ENCODE assay signal across 13 cellular contexts in genomic region chr17:80783461-80783860, GRCh38.
A peak's percentile ranks its signal among the peaks of the same experiment; 100 is the strongest.
DNase-seq lines count a peak whose midpoint lies in the region; ATAC-seq and TF ChIP-seq lines count a peak whose summit lies in the region.
"Had no signal": no experiment of that assay in that cellular context is flagged by ENCODE, and none has a peak within 500 bp of the region (broad histone marks: within the 10 kb centered on the region; RNA-seq: fewer than 3 reads in every experiment).

No MANE protein-coding gene starts in this region.

- peaks cover 91% of the 10 kb centered on the region for H3K4me1 Mint-ChIP-seq in activated CD4-positive, alpha-beta memory T cell treated with anti-CD3 and anti-CD28 coated beads, Interleukin-2, amount 10 ng/mL, durations not matched to agents 7 days and 5 days

- peak overlapping the region; percentile 38 for H3K27ac ChIP-seq in hepatocyte
- H3K27ac ChIP-seq in transverse colon, result peak overlapping the region; percentile 33 to 77 (median 57)
- H3K27ac ChIP-seq in A673 (ENCODE audit: low read depth, low read length, poor library complexity, severe bottlenecking), result no peak overlapping the region
- H3K27ac ChIP-seq: ovary, upper lobe of right lung had no signal

- H3K9me2 ChIP-seq in hepatocyte (replicated peaks; ENCODE audit: insufficient read depth), result no peaks in the 10 kb centered on the region

- H3K4me3 ChIP-seq in hepatocyte, result no peak overlapping the region
- H3K4me3 ChIP-seq in transverse colon, result no peak overlapping the region
- H3K4me3 ChIP-seq in A673 (ENCODE audit: low read depth, low read length, poor library complexity, severe bottlenecking), result no peak overlapping the region
- H3K4me3 ChIP-seq: ovary, upper lobe of right lung had no signal

- H4K20me1 ChIP-seq in hepatocyte (ENCODE audit: insufficient read depth, poor library complexity, severe bottlenecking), result no peaks in the 10 kb centered on the region

- peak; percentile 43 for DNase-seq in activated effector memory CD4-positive, alpha-beta T cell treated with anti-CD3 and anti-CD28 coated beads, Interleukin-2, amount 50 U/mL, for 16 hours
- no peak for DNase-seq in activated effector memory CD4-positive, alpha-beta T cell treated with Interleukin-2 at 50 U/mL for 16 hours
- DNase-seq in activated CD4-positive, alpha-beta memory T cell treated with anti-CD3 and anti-CD28 coated beads, Interleukin-2, amount 10 ng/mL, durations not matched to agents 7 days and 5 days, result no peak
- DNase-seq in hepatocyte (ENCODE audit: low spot score), result no peak
- no peak for DNase-seq in transverse colon
- DNase-seq in A673 (ENCODE audit: low spot score), result no peak
- DNase-seq: activated gamma-delta T cell, DMS53, ovary, upper lobe of right lung had no signal

- H3K9me3 Mint-ChIP-seq in activated CD4-positive, alpha-beta memory T cell treated with anti-CD3 and anti-CD28 coated beads, Interleukin-2, amount 10 ng/mL, durations not matched to agents 7 days and 5 days, result peaks cover 12% of the 10 kb centered on the region
- H3K9me3 Mint-ChIP-seq: WTC11 had no signal

- TF ChIP-seq EP300 in transverse colon (IDR thresholded peaks at IDR 0.05; ENCODE audit: low read depth), result no peak

- no peak overlapping the region for H2AFZ ChIP-seq in hepatocyte

- 91% methylated on average over 7 of the region's 7 CpGs for WGBS in hepatocyte (ENCODE audit: low lambda C conversion rate, missing lambda C conversion rate)
- 81 to 87% methylated on average over 3 to 7 of the region's 7 CpGs for WGBS in transverse colon (ENCODE audit: low coverage in 1 of 2), 2 donors

- TF ChIP-seq CTCF in hepatocyte (IDR thresholded peaks at IDR 0.05; ENCODE audit: poor library complexity) (no peak), transverse colon (IDR thresholded peaks at IDR 0.05) (no peak), A673 (conservative IDR thresholded peaks at IDR 0.05; ENCODE audit: low read depth, low read length) (no peak)

- H3K36me3 ChIP-seq in hepatocyte (replicated peaks; ENCODE audit: insufficient read depth, low read depth) (no peaks in the 10 kb centered on the region), transverse colon (no peaks in the 10 kb centered on the region), A673 (ENCODE audit: insufficient read depth, low read length, poor library complexity, severe bottlenecking) (no peaks in the 10 kb centered on the region)
- H3K36me3 ChIP-seq: ovary, upper lobe of right lung had no signal

- H3K27me3 ChIP-seq in hepatocyte, result no peaks in the 10 kb centered on the region
- H3K27me3 ChIP-seq in transverse colon, result no peaks in the 10 kb centered on the region
- no peaks in the 10 kb centered on the region for H3K27me3 ChIP-seq in A673 (replicated peaks; ENCODE audit: insufficient read depth, low read depth, low read length, poor library complexity)
- H3K27me3 ChIP-seq: ovary, upper lobe of right lung had no signal

- no peak for TF ChIP-seq POLR2A in transverse colon (IDR thresholded peaks at IDR 0.05)

- H3K36me3 Mint-ChIP-seq in activated CD4-positive, alpha-beta memory T cell treated with anti-CD3 and anti-CD28 coated beads, Interleukin-2, amount 10 ng/mL, durations not matched to agents 7 days and 5 days (ENCODE audit: low read depth), result peaks cover 41% of the 10 kb centered on the region
- H3K36me3 Mint-ChIP-seq: WTC11 had no signal

- POLR2A ChIA-PET in activated CD4-positive, alpha-beta memory T cell treated with anti-CD3 and anti-CD28 coated beads, Interleukin-2, amount 10 ng/mL, durations not matched to agents 7 days and 5 days (lab: Charles Lee), result interaction anchor here (1.0 to 6.0 kb wide), 14 partner anchors 8 to 115 kb away, joined by 3 to 68 read pairs (median 5); no protein-coding TSS in a partner anchor
- POLR2A ChIA-PET in A673 (lab: Charles Lee; ENCODE audit: low non-redundant PET), result no interaction called here

- H3K79me2 ChIP-seq in hepatocyte, result peaks cover 5% of the 10 kb centered on the region

- H3K4me1 ChIP-seq in hepatocyte (ENCODE audit: insufficient read depth) (peaks cover 19% of the 10 kb centered on the region), transverse colon (peaks cover 0 to 38% (median 4%) of the 10 kb centered on the region in 4 donors), A673 (ENCODE audit: insufficient read depth, low read length, poor library complexity, severe bottlenecking) (peaks cover 19% of the 10 kb centered on the region)

- H3K27ac Mint-ChIP-seq in activated CD4-positive, alpha-beta memory T cell treated with anti-CD3 and anti-CD28 coated beads, Interleukin-2, amount 10 ng/mL, durations not matched to agents 7 days and 5 days, result peak overlapping the region; percentile 95

- BruUV-seq in A673 (replicated peaks; lab: Mats Ljungman, UMichigan), result no TSS peak

- in situ Hi-C loops in transverse colon (cut with MboI; ENCODE audit: low pct_ligation_motif_present in 1 of 4, low pct_unique_long_range_greater_than_20kb in 1 of 4, low sequenced_read_pairs in 3 of 4), result no loop called here

- intact Hi-C loops in transverse colon (cut with DNase I; ENCODE audit: low total_unique reads), result no loop called here
- intact Hi-C loops in A673 (cut with micrococcal nuclease; ENCODE audit: unreplicated experiment), result no loop called here

- peak overlapping the region; percentile 52 for H3K4me3 Mint-ChIP-seq in activated CD4-positive, alpha-beta memory T cell treated with anti-CD3 and anti-CD28 coated beads, Interleukin-2, amount 10 ng/mL, durations not matched to agents 7 days and 5 days
- H3K4me3 Mint-ChIP-seq: WTC11 had no signal

- H3K27me3 Mint-ChIP-seq in activated CD4-positive, alpha-beta memory T cell treated with anti-CD3 and anti-CD28 coated beads, Interleukin-2, amount 10 ng/mL, durations not matched to agents 7 days and 5 days, result no peaks in the 10 kb centered on the region

- ATAC-seq in activated CD4-positive, CD25-positive, alpha-beta regulatory T cell treated with anti-CD3 and anti-CD28 coated beads, Interleukin-2, amount 50 U/mL, for 24 hours, result no peak
- no peak for ATAC-seq in HG03097 (IDR thresholded peaks at IDR 0.05; ENCODE audit: low FRiP score, unreplicated experiment)
- ATAC-seq: upper lobe of right lung had no signal

- no peaks in the 10 kb centered on the region for H3K9me3 ChIP-seq in hepatocyte (ENCODE audit: low read depth)
- H3K9me3 ChIP-seq in transverse colon, result no peaks in the 10 kb centered on the region
- H3K9me3 ChIP-seq in A673 (ENCODE audit: low read depth, low read length, poor library complexity, severe bottlenecking), result no peaks in the 10 kb centered on the region
- H3K9me3 ChIP-seq: ovary, upper lobe of right lung had no signal

- CTCF ChIA-PET in activated CD4-positive, alpha-beta memory T cell treated with anti-CD3 and anti-CD28 coated beads, Interleukin-2, amount 10 ng/mL, durations not matched to agents 7 days and 5 days (lab: Charles Lee), result interaction anchor here (1.4 to 1.6 kb wide), 2 partner anchors 8 to 29 kb away, joined by 3 to 5 read pairs; no protein-coding TSS in a partner anchor
- CTCF ChIA-PET in A673 (lab: Charles Lee), result no interaction called here

- H3K4me2 ChIP-seq in hepatocyte, result no peak overlapping the region
